Comparison of ENCODE assay signal across 1 cellular context in the genomic region with DNA sequence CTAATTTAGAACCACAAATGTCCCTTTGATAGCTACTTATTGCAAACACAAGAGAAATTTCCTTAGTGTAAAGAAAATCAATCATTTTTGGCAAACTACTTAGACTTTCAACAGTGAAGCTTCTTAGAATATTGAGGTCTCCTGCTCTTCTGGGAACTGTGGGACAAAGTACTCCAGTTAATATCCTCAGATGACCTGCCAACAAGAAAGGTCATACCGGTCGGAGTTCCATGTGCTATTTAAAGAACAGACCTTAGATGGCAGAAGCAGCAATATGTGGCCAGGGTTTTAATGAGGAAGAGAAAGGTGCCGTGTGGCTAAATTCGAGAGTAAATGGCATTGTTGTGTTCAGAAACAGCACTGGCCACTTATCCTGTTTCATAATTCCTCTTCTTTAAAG.
A peak's percentile ranks its signal among the peaks of the same experiment; 100 is the strongest.
TF ChIP-seq lines count a peak whose summit lies in the region.

No MANE protein-coding gene starts in this region.

TF ChIP-seq in GM12878, 131 proteins besides CTCF, POLR2A, EP300 and RAD21 (continued from another document):
- TF ChIP-seq, protein P1, sequence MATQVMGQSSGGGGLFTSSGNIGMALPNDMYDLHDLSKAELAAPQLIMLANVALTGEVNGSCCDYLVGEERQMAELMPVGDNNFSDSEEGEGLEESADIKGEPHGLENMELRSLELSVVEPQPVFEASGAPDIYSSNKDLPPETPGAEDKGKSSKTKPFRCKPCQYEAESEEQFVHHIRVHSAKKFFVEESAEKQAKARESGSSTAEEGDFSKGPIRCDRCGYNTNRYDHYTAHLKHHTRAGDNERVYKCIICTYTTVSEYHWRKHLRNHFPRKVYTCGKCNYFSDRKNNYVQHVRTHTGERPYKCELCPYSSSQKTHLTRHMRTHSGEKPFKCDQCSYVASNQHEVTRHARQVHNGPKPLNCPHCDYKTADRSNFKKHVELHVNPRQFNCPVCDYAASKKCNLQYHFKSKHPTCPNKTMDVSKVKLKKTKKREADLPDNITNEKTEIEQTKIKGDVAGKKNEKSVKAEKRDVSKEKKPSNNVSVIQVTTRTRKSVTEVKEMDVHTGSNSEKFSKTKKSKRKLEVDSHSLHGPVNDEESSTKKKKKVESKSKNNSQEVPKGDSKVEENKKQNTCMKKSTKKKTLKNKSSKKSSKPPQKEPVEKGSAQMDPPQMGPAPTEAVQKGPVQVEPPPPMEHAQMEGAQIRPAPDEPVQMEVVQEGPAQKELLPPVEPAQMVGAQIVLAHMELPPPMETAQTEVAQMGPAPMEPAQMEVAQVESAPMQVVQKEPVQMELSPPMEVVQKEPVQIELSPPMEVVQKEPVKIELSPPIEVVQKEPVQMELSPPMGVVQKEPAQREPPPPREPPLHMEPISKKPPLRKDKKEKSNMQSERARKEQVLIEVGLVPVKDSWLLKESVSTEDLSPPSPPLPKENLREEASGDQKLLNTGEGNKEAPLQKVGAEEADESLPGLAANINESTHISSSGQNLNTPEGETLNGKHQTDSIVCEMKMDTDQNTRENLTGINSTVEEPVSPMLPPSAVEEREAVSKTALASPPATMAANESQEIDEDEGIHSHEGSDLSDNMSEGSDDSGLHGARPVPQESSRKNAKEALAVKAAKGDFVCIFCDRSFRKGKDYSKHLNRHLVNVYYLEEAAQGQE (IDR thresholded peaks at IDR 0.05; ENCODE audit: low read depth, low read length) = no peak
- TF ChIP-seq BRCA1 (IDR thresholded peaks at IDR 0.05; ENCODE audit: low read depth, low read length) = no peak
- no peak for TF ChIP-seq RELA (IDR thresholded peaks at IDR 0.05; ENCODE audit: borderline replicate concordance, partially characterized antibody)
- peak; percentile 14 to 21; a peak in 2 of 4 replicates for TF ChIP-seq IKZF2 (IDR thresholded peaks at IDR 0.05)
- TF ChIP-seq MEF2B (IDR thresholded peaks at IDR 0.05; ENCODE audit: partially characterized antibody, poor library complexity, severe bottlenecking) = peak; percentile 18
- TF ChIP-seq RB1 (IDR thresholded peaks at IDR 0.05; ENCODE audit: borderline replicate concordance) = no peak
- TF ChIP-seq NR2C2 (IDR thresholded peaks at IDR 0.05; ENCODE audit: borderline replicate concordance, control insufficient read depth, insufficient read length, low read depth) = no peak
